In the genomic region with DNA sequence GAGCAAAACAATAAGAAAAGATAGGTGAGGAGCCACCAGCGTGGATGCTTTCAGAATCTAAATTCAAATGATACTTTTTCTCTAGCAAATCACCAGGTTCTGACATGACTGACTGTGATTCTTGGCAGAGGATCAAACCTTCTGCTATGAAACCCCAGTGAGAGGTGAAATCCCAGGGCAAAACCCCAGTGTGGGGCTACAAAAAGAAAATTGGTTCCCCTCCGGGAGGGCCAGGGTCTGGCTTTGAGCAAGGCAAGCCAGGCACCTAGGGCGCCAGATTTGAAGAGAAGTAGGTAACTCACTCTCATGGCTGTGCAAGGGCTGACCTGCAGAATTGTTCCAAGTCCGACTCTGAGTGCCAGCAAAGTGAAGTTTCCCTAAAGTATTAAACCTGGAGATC, we compare ENCODE assay signal across 1 cellular context.
TF ChIP-seq lines count a peak whose summit lies in the region.

No MANE protein-coding gene starts in this region.

TF ChIP-seq in GM23338, 12 proteins besides CTCF, POLR2A, EP300 and RAD21 (continued from another document):
- TF ChIP-seq REST (IDR thresholded peaks at IDR 0.05; ENCODE audit: unreplicated experiment) (no peak), JUNB (IDR thresholded peaks at IDR 0.05; ENCODE audit: unreplicated experiment) (no peak), EZH2 (IDR thresholded peaks at IDR 0.05; ENCODE audit: low read depth, unreplicated experiment) (no peak), POLR2AphosphoS5 (IDR thresholded peaks at IDR 0.05; ENCODE audit: low read depth) (no peak), ZNF331 (CRISPR knock-in tag; IDR thresholded peaks at IDR 0.05; ENCODE audit: low read depth) (no peak), CREB1 (CRISPR knock-in tag; IDR thresholded peaks at IDR 0.05; ENCODE audit: low read depth) (no peak), EZH2phosphoT487 (IDR thresholded peaks at IDR 0.05; ENCODE audit: unreplicated experiment) (no peak)
